In genomic region chr11:5499671-5500070, GRCh38 we compare ENCODE assay signal across 9 cellular contexts. TPM values are rescaled to one million over a fixed set of nuclear protein-coding genes. Genes with fewer than 3 reads are reported as not detected.
"Had no signal": no experiment of that assay in that cellular context is flagged by ENCODE, and none has a peak within 500 bp of the region (broad histone marks: within the 10 kb centered on the region; RNA-seq: fewer than 3 reads in every experiment).

No MANE protein-coding gene starts in this region.

- H3K4me1 ChIP-seq: HAP-1 had no signal

- H3K9me3 ChIP-seq: HAP-1 had no signal

- DNase-seq: H7, KG1 had no signal

- ATAC-seq: GM23338, HepG2 had no signal

- H2AFZ ChIP-seq: GM23338 had no signal

- H3K27ac ChIP-seq: HL-60 had no signal

- H3K4me3 ChIP-seq: GM23338, HAP-1 had no signal

- H3K36me3 ChIP-seq: HAP-1 had no signal

- H3K4me2 ChIP-seq: GM23338 had no signal

RNA-seq across cellular contexts. Expression of gene UBQLN3, which starts 10.1 kb away (rescaled TPM):
- total RNA-seq: GM23338, H1, H7, HepG2, HT1080 had no signal
- polyA plus RNA-seq: GM23338, H1, IgD-negative memory B cell had no signal

RNA-seq across cellular contexts. Expression of gene OR52D1, which starts 11.2 kb away (rescaled TPM):
- total RNA-seq: GM23338, H1, H7, HepG2, HT1080 had no signal
- polyA plus RNA-seq: GM23338, H1, HepG2, IgD-negative memory B cell had no signal

RNA-seq across cellular contexts. Expression of gene UBQLNL, which starts 16.8 kb away (rescaled TPM):
- total RNA-seq: H1, H7, HepG2, HT1080 had no signal
- polyA plus RNA-seq: GM23338, IgD-negative memory B cell had no signal

RNA-seq across cellular contexts. Expression of gene OR52H1, which starts 48.7 kb away (rescaled TPM):
- total RNA-seq: H1, H7, HepG2, HT1080 had no signal
- polyA plus RNA-seq: GM23338, HepG2, IgD-negative memory B cell had no signal

RNA-seq across cellular contexts. Expression of gene OR51I2, which starts 50.5 kb away (rescaled TPM):
- total RNA-seq: GM23338, H1, H7, HepG2 had no signal
- polyA plus RNA-seq: GM23338, H1, HepG2, IgD-negative memory B cell had no signal
